ENCODE assay signal across 8 cellular contexts in genomic region chr2:75560022-75560767, GRCh38. TPM values are rescaled to one million over a fixed set of nuclear protein-coding genes. Genes with fewer than 3 reads are reported as not detected.
A peak's percentile ranks its signal among the peaks of the same experiment; 100 is the strongest.
DNase-seq lines count a peak whose midpoint lies in the region; ATAC-seq, FAIRE-seq and TF ChIP-seq lines count a peak whose summit lies in the region.

No MANE protein-coding gene starts in this region.

- no peaks in the 10 kb centered on the region for H3K9me3 ChIP-seq in lower lobe of right lung

- FAIRE-seq in urothelium cell line (lab: Jason Lieb, UNC) = no peak

- peaks cover 15% of the 10 kb centered on the region for H3K27me3 ChIP-seq in lower lobe of right lung (ENCODE audit: low read depth)

- H3K27ac ChIP-seq in lower lobe of right lung = peak overlapping the region; percentile 83

- intact Hi-C loops in lower lobe of right lung (cut with DNase I) = no loop called here

- ATAC-seq in lower lobe of right lung (peak; percentile 57 to 61), HG03045 (IDR thresholded peaks at IDR 0.05; ENCODE audit: unreplicated experiment) (no peak)

- TF ChIP-seq CTCF in choroid plexus epithelial cell (conservative IDR thresholded peaks at IDR 0.05; ENCODE audit: low read depth, low read length) (peak; percentile 62), lower lobe of right lung (IDR thresholded peaks at IDR 0.05) (peak; percentile 13)

- no peaks in the 10 kb centered on the region for H3K36me3 ChIP-seq in lower lobe of right lung

- H3K4me3 ChIP-seq in choroid plexus epithelial cell (ENCODE audit: low read depth, low read length) (peak overlapping the region; percentile 75), lower lobe of right lung (peak overlapping the region; percentile 66)

- peak; percentile 6 for DNase-seq in activated CD4-positive, alpha-beta T cell treated with anti-CD3 and anti-CD28 coated beads for 48 hours
- DNase-seq in activated CD4-positive, alpha-beta T cell treated with anti-CD3 and anti-CD28 coated beads, Interleukin-2, amount 50 U/mL, for 1 hour = no peak
- DNase-seq in M059J (ENCODE audit: low read depth) (peak; percentile 54), choroid plexus epithelial cell (ENCODE audit: low read depth) (peak; percentile 42), lower lobe of right lung (peak; percentile 57), urothelium cell line (ENCODE audit: low spot score) (peak; percentile 66), HUDEP-2 (lab: John Stamatoyannopoulos, UW; ENCODE audit: unreplicated experiment in 76 of 76) (no peak)

- H3K4me1 ChIP-seq in lower lobe of right lung = peaks cover 9% of the 10 kb centered on the region

RNA-seq across cellular contexts. Expression of gene EVA1A, which starts 0.5 kb away (rescaled TPM):
- total RNA-seq in M059J (2014; rRNA removed; shearing (Covaris generic)) = 122 and 124 TPM in 2 replicates
- total RNA-seq in lower lobe of right lung = 31.7 TPM

Comparison
In these comparisons a context has a peak if more than half of its experiments do, and no peak if none do; other contexts are left out.
1. DNase-seq: peak in activated CD4-positive, alpha-beta T cell treated with anti-CD3 and anti-CD28 coated beads for 48 hours (single experiment), M059J (single experiment), choroid plexus epithelial cell (single experiment), lower lobe of right lung (single experiment) and urothelium cell line (single experiment); none in activated CD4-positive, alpha-beta T cell treated with anti-CD3 and anti-CD28 coated beads, Interleukin-2, amount 50 U/mL, for 1 hour (single experiment) and HUDEP-2 (0 of 76).